In the genomic region with DNA sequence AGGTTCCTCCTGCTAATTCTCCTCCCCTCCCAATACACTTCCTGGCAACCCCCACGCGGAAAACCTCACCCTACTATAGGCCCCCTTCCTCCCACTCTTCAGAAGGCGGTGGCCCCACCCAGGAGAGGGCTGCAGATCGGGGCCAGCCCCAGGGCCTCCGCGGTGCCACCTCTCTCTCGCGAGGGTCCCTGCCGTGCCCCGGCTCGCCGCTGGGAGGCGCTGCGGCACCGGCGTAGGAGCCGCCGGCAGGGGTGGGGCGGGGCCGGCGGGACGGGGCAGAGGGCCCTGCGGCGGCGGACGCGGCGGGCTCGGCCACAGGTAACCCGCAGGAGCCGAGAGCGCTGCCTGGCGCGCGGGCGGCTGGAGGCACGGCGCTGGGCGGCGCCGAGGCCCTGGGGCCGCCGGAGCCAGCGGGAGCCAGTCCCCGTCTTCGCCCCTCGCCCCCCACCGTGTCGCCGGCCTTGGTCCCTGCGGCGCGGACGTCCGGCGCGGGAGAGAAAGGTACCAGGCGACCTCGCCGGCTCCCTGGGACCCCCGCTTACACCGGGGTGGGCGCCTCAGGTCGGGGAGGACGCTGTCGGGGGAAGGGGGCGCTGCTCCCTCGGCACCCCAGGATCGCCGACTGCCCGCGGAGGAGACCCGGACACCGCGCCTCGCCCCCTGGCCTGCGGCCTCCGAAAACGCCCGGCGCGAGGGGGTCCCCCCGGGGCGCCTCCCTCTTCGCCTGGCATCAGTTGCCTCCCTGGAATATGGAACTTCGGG, we compare ENCODE assay signal across 1 cellular context.
TF ChIP-seq lines count a peak whose summit lies in the region.

A gene (plus strand): TSS at position 278 of the 762 bp plus-strand sequence. CDS start 133,825 bp downstream, outside the sequence.

TF ChIP-seq in endothelial cell of umbilical vein, 7 proteins besides CTCF, POLR2A, EP300 and RAD21:
- TF ChIP-seq EZH2 (IDR thresholded peaks at IDR 0.05; ENCODE audit: borderline replicate concordance, low read depth, low read length, severe bottlenecking) = no peak
- TF ChIP-seq, protein P1, sequence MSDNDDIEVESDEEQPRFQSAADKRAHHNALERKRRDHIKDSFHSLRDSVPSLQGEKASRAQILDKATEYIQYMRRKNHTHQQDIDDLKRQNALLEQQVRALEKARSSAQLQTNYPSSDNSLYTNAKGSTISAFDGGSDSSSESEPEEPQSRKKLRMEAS (IDR thresholded peaks at IDR 0.05; ENCODE audit: insufficient read depth, insufficient read length) = no peak
- TF ChIP-seq FOS (IDR thresholded peaks at IDR 0.05; ENCODE audit: borderline replicate concordance, insufficient read depth, low read length) = no peak
- TF ChIP-seq JUN (IDR thresholded peaks at IDR 0.05; ENCODE audit: borderline replicate concordance, insufficient read depth, insufficient read length, low read depth) = no peak
- TF ChIP-seq MYC (IDR thresholded peaks at IDR 0.05; ENCODE audit: low read depth, low read length) = no peak
- no peak for TF ChIP-seq GATA2 (IDR thresholded peaks at IDR 0.05; ENCODE audit: insufficient read depth, insufficient read length, low read depth, low read length)
- TF ChIP-seq POLR2AphosphoS5 (IDR thresholded peaks at IDR 0.05; ENCODE audit: insufficient read depth, low read depth, low read length) = no peak
